ENCODE assay signal across 1 cellular context in genomic region chr19:35942235-35942634, GRCh38.
TF ChIP-seq lines count a peak whose summit lies in the region.

No MANE protein-coding gene starts in this region.

TF ChIP-seq in HepG2, 621 proteins besides CTCF, POLR2A, EP300 and RAD21 (continued from another document and continues in another):
- TF ChIP-seq POGK (CRISPR knock-in tag; conservative IDR thresholded peaks at IDR 0.05) (0 out of 2 replicates have a peak, but pooled peaks have one; percentile 54), ZNF232 (CRISPR knock-in tag; IDR thresholded peaks at IDR 0.05; ENCODE audit: borderline replicate concordance) (0 out of 2 replicates have a peak, but pooled peaks have one; percentile 43), ZNF691 (CRISPR knock-in tag; IDR thresholded peaks at IDR 0.05; ENCODE audit: borderline replicate concordance, low read depth) (0 out of 2 replicates have a peak, but pooled peaks have one; percentile 39), ZNF331 (CRISPR knock-in tag; IDR thresholded peaks at IDR 0.05) (peak; percentile 61; the same call in 1 of the 2 replicates), HDAC2 (CRISPR knock-in tag; IDR thresholded peaks at IDR 0.05) (peak; percentile 44; the same call in 1 of the 2 replicates), MXI1 (IDR thresholded peaks at IDR 0.05; ENCODE audit: borderline replicate concordance, low read depth, low read length) (peak; percentile 22; the same call in 1 of the 3 replicates), ARID4A (CRISPR knock-in tag; IDR thresholded peaks at IDR 0.05; ENCODE audit: borderline replicate concordance) (peak; percentile 75), DPF2 (CRISPR knock-in tag; IDR thresholded peaks at IDR 0.05; ENCODE audit: borderline replicate concordance, low read depth) (0 out of 2 replicates have a peak, but pooled peaks have one; percentile 37), MXD4 (CRISPR knock-in tag; IDR thresholded peaks at IDR 0.05) (0 out of 2 replicates have a peak, but pooled peaks have one; percentile 57), ZNF549 (CRISPR knock-in tag; IDR thresholded peaks at IDR 0.05) (peak; percentile 99), MYC (CRISPR knock-in tag; IDR thresholded peaks at IDR 0.05; ENCODE audit: borderline replicate concordance) (peak; percentile 61; the same call in 1 of the 2 replicates), PRDM10 (CRISPR knock-in tag; IDR thresholded peaks at IDR 0.05; ENCODE audit: low read depth) (0 out of 2 replicates have a peak, but pooled peaks have one; percentile 22), ZBTB7B (CRISPR knock-in tag; IDR thresholded peaks at IDR 0.05) (no peak), PAXIP1 (CRISPR knock-in tag; conservative IDR thresholded peaks at IDR 0.05) (peak; percentile 47; the same call in 1 of the 2 replicates), THAP11 (CRISPR knock-in tag; IDR thresholded peaks at IDR 0.05) (peak; percentile 38; the same call in 1 of the 2 replicates), ZNF644 (CRISPR knock-in tag; IDR thresholded peaks at IDR 0.05; ENCODE audit: low read depth) (peak; percentile 84; the same call in 1 of the 2 replicates), STAT5B (CRISPR knock-in tag; IDR thresholded peaks at IDR 0.05) (no peak), ZNF839 (CRISPR knock-in tag; IDR thresholded peaks at IDR 0.05; ENCODE audit: borderline replicate concordance) (no peak), ZBTB38 (CRISPR knock-in tag; IDR thresholded peaks at IDR 0.05) (peak; percentile 92), ARID5B (CRISPR knock-in tag; IDR thresholded peaks at IDR 0.05) (0 out of 2 replicates have a peak, but pooled peaks have one; percentile 11), ZNF10 (CRISPR knock-in tag; IDR thresholded peaks at IDR 0.05; ENCODE audit: borderline replicate concordance, low read depth) (peak; percentile 98), GPBP1L1 (CRISPR knock-in tag; IDR thresholded peaks at IDR 0.05) (no peak), ZNF296 (CRISPR knock-in tag; conservative IDR thresholded peaks at IDR 0.05) (peak; percentile 97), REST (IDR thresholded peaks at IDR 0.05; ENCODE audit: borderline replicate concordance in 1 of 2, low read depth in 1 of 2, low read length in 2 of 2) (peak; percentile 45 to 89), MEIS2 (CRISPR knock-in tag; IDR thresholded peaks at IDR 0.05) (peak; percentile 56; the same call in 1 of the 2 replicates), ZNF350 (CRISPR knock-in tag; IDR thresholded peaks at IDR 0.05; ENCODE audit: borderline replicate concordance, low read depth) (no peak), ZMAT5 (CRISPR knock-in tag; IDR thresholded peaks at IDR 0.05; ENCODE audit: borderline replicate concordance, low read depth) (no peak), TBX2 (CRISPR knock-in tag; IDR thresholded peaks at IDR 0.05; ENCODE audit: borderline replicate concordance) (peak; percentile 45; the same call in 1 of the 2 replicates)
